1 cellular context compared by ENCODE assay signal in the genomic region with DNA sequence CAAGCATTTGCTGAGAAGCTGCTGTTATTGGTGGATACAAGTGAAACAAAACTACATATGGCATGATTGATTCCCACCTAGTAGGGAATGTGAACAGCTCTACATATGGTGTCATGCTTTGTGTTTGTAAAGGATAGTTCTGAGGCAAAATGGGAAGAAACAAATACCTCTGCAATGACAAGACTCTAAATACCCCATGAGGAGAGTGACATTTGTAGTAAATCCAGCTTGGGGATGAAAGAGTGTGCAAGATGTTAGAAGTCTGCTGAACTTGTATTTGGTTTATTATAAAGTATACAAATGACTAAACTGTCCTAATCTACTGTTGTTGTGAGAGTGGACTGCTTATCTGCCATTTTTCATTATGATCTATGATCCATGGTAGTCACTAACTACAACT.
TF ChIP-seq lines count a peak whose summit lies in the region.

No MANE protein-coding gene starts in this region.

TF ChIP-seq in IMR-90, 13 proteins besides CTCF, POLR2A, EP300 and RAD21:
- TF ChIP-seq BHLHE40 (IDR thresholded peaks at IDR 0.05; ENCODE audit: low read depth, low read length) = no peak
- no peak for TF ChIP-seq MAFK (IDR thresholded peaks at IDR 0.05; ENCODE audit: low read depth, low read length)
- TF ChIP-seq CEBPB (IDR thresholded peaks at IDR 0.05; ENCODE audit: low read depth, low read length) = no peak
- no peak for TF ChIP-seq SMC3 (IDR thresholded peaks at IDR 0.05; ENCODE audit: low read depth, low read length)
- no peak for TF ChIP-seq NFE2L2 (IDR thresholded peaks at IDR 0.05; ENCODE audit: low read depth, low read length)
- TF ChIP-seq ELK1 (IDR thresholded peaks at IDR 0.05; ENCODE audit: borderline replicate concordance, low read depth, low read length) = no peak
- TF ChIP-seq, protein P1, sequence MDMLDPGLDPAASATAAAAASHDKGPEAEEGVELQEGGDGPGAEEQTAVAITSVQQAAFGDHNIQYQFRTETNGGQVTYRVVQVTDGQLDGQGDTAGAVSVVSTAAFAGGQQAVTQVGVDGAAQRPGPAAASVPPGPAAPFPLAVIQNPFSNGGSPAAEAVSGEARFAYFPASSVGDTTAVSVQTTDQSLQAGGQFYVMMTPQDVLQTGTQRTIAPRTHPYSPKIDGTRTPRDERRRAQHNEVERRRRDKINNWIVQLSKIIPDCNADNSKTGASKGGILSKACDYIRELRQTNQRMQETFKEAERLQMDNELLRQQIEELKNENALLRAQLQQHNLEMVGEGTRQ (IDR thresholded peaks at IDR 0.05; ENCODE audit: low read depth, low read length) = no peak
- TF ChIP-seq RFX5 (IDR thresholded peaks at IDR 0.05; ENCODE audit: low read depth, low read length) = no peak
- no peak for TF ChIP-seq MXI1 (IDR thresholded peaks at IDR 0.05; ENCODE audit: borderline replicate concordance, low read depth, low read length)
- TF ChIP-seq FOS (IDR thresholded peaks at IDR 0.05; ENCODE audit: low read depth, low read length) = no peak
- TF ChIP-seq RCOR1 (IDR thresholded peaks at IDR 0.05; ENCODE audit: insufficient replicate concordance, low read length) = no peak
- no peak for TF ChIP-seq CHD1 (IDR thresholded peaks at IDR 0.05; ENCODE audit: low read depth, low read length)
- TF ChIP-seq MAZ (IDR thresholded peaks at IDR 0.05; ENCODE audit: borderline replicate concordance, low read depth, low read length) = no peak
